Comparison of ENCODE assay signal across 14 cellular contexts in genomic region chr12:132329036-132329738, GRCh38. TPM values are rescaled to one million over a fixed set of nuclear protein-coding genes. Genes with fewer than 3 reads are reported as not detected.
A peak's percentile ranks its signal among the peaks of the same experiment; 100 is the strongest.
DNase-seq lines count a peak whose midpoint lies in the region; ATAC-seq, FAIRE-seq and TF ChIP-seq lines count a peak whose summit lies in the region.
"Had no signal": no experiment of that assay in that cellular context is flagged by ENCODE, and none has a peak within 500 bp of the region (broad histone marks: within the 10 kb centered on the region; RNA-seq: fewer than 3 reads in every experiment).

TSS of gene GALNT9 (minus strand) at chr12:132329589. CDS start at chr12:132329203, 386 bp downstream.

- H3K4me1 ChIP-seq in CD8-positive, alpha-beta T cell (ENCODE audit: insufficient read depth, low read length) = peaks cover 14% of the 10 kb centered on the region
- H3K4me1 ChIP-seq in astrocyte (ENCODE audit: insufficient read depth, low read length) = peaks cover 16% of the 10 kb centered on the region

- H3K27me3 ChIP-seq in CD8-positive, alpha-beta T cell (ENCODE audit: insufficient read depth, low read length) = peaks cover 13% of the 10 kb centered on the region
- peaks cover 17% of the 10 kb centered on the region for H3K27me3 ChIP-seq in astrocyte (ENCODE audit: insufficient read depth, low read length)

- no peak within 1 kb of the TSS for H3K27ac Mint-ChIP-seq in CD8-positive, alpha-beta T cell
- no peak within 1 kb of the TSS for H3K27ac Mint-ChIP-seq in astrocyte (ENCODE audit: unreplicated experiment)
- no peak within 1 kb of the TSS for H3K27ac Mint-ChIP-seq in mesothelial cell of epicardium

- H3K27ac ChIP-seq in CD8-positive, alpha-beta T cell (ENCODE audit: low read depth, low read length) = no peak within 1 kb of the TSS
- no peak within 1 kb of the TSS for H3K27ac ChIP-seq in astrocyte (ENCODE audit: low read depth, low read length)
- H3K27ac ChIP-seq: epithelial cell of prostate had no signal

- CTCF ChIA-PET in CD8-positive, alpha-beta T cell (lab: Charles Lee) = interaction anchor here (1.3 kb wide), 1 partner anchor 199 kb away, joined by 3 read pairs; no protein-coding TSS in a partner anchor

- FAIRE-seq in HTR-8/SVneo (lab: Jason Lieb, UNC) (no peak), astrocyte (lab: Jason Lieb, UNC) (no peak)
- FAIRE-seq: H54 had no signal

- no peaks in the 10 kb centered on the region for H3K9me3 Mint-ChIP-seq in CD8-positive, alpha-beta T cell
- H3K9me3 Mint-ChIP-seq in astrocyte (ENCODE audit: unreplicated experiment) = no peaks in the 10 kb centered on the region
- no peaks in the 10 kb centered on the region for H3K9me3 Mint-ChIP-seq in mesothelial cell of epicardium

- POLR2A ChIA-PET in CD8-positive, alpha-beta T cell (lab: Charles Lee) = no interaction called here

- H3K36me3 Mint-ChIP-seq in CD8-positive, alpha-beta T cell = no peaks in the 10 kb centered on the region
- H3K36me3 Mint-ChIP-seq in astrocyte (ENCODE audit: low read depth, unreplicated experiment) (no peaks in the 10 kb centered on the region), mesothelial cell of epicardium (no peaks in the 10 kb centered on the region)

- H3K4me1 Mint-ChIP-seq in CD8-positive, alpha-beta T cell (ENCODE audit: low read depth) = peaks cover 17% of the 10 kb centered on the region
- H3K4me1 Mint-ChIP-seq in astrocyte (ENCODE audit: low read depth, unreplicated experiment) (peaks cover 20% of the 10 kb centered on the region), mesothelial cell of epicardium (peaks cover 4% of the 10 kb centered on the region)

- intact Hi-C loops in CD8-positive, alpha-beta T cell (cut with DNase I, micrococcal nuclease) = no loop called here

- H3K36me3 ChIP-seq in CD8-positive, alpha-beta T cell (ENCODE audit: insufficient read depth, low read length) = no peaks in the 10 kb centered on the region
- no peaks in the 10 kb centered on the region for H3K36me3 ChIP-seq in astrocyte (ENCODE audit: insufficient read depth, low read length)
- H3K36me3 ChIP-seq: adrenal gland had no signal

- H2AFZ ChIP-seq in astrocyte (ENCODE audit: low read depth, low read length) = no peak within 1 kb of the TSS

- H3K79me2 ChIP-seq in astrocyte (ENCODE audit: insufficient read depth, low read length) = no peaks in the 10 kb centered on the region

- H4K20me1 ChIP-seq in astrocyte (ENCODE audit: insufficient read depth, low read length) = no peaks in the 10 kb centered on the region

- no peak for TF ChIP-seq CTCF in CD8-positive, alpha-beta T cell (IDR thresholded peaks at IDR 0.05)
- TF ChIP-seq CTCF in astrocyte (IDR thresholded peaks at IDR 0.05; ENCODE audit: insufficient read depth, low read depth, low read length) (no peak), mesothelial cell of epicardium (IDR thresholded peaks at IDR 0.05; ENCODE audit: unreplicated experiment) (no peak)

- H3K4me2 ChIP-seq in astrocyte (ENCODE audit: low read length) = peak within 1 kb of the TSS; percentile 78

- no peak within 1 kb of the TSS for H3K4me3 ChIP-seq in CD8-positive, alpha-beta T cell (ENCODE audit: low read depth, low read length)
- no peak within 1 kb of the TSS for H3K4me3 ChIP-seq in astrocyte (ENCODE audit: insufficient read depth, low read depth, low read length)

- peak in 1 of 7 experiments; percentile 17 for DNase-seq in CD8-positive, alpha-beta T cell
- DNase-seq in HTR-8/SVneo (ENCODE audit: insufficient read length, low spot score) (peak; percentile 29), astrocyte (ENCODE audit: low read depth) (no peak), mesothelial cell of epicardium (ENCODE audit: low spot score in 2 of 2, unreplicated experiment in 2 of 2) (peak; percentile 51 to 75), NCI-H1694 treated with DMSO at 0.1 percent for 48 hours (lab: John Stamatoyannopoulos, UW) (no peak), kidney glomerular epithelial cell (lab: John Stamatoyannopoulos, UW) (no peak), SIG-M5 treated with dmso at 0.1 percent for 504 hours (lab: John Stamatoyannopoulos, UW; ENCODE audit: unreplicated experiment) (no peak), DMS79 treated with DMSO at 0.1 percent for 48 hours (lab: John Stamatoyannopoulos, UW) (no peak)
- DNase-seq: activated CD4-positive, CD25-positive, alpha-beta regulatory T cell treated with anti-CD3 and anti-CD28 coated beads, Interleukin-2, amount 50 U/mL, for 72 hours; NCI-H1092 had no signal

- H3K27me3 Mint-ChIP-seq in CD8-positive, alpha-beta T cell (ENCODE audit: low read depth) = peaks cover 42% of the 10 kb centered on the region
- peaks cover 40% of the 10 kb centered on the region for H3K27me3 Mint-ChIP-seq in astrocyte (ENCODE audit: low read depth, unreplicated experiment)
- H3K27me3 Mint-ChIP-seq in mesothelial cell of epicardium (ENCODE audit: low read depth) = peaks cover 84% of the 10 kb centered on the region

- no peaks in the 10 kb centered on the region for H3K9me3 ChIP-seq in CD8-positive, alpha-beta T cell (ENCODE audit: low read length)
- no peaks in the 10 kb centered on the region for H3K9me3 ChIP-seq in astrocyte (ENCODE audit: insufficient read depth, low read depth, low read length)
- H3K9me3 ChIP-seq: adrenal gland had no signal

- no peak within 1 kb of the TSS for H3K9ac ChIP-seq in astrocyte (ENCODE audit: low read length)

- peak; percentile 62 for ATAC-seq in CD8-positive, alpha-beta T cell

- H3K4me3 Mint-ChIP-seq in CD8-positive, alpha-beta T cell = no peak within 1 kb of the TSS
- H3K4me3 Mint-ChIP-seq in astrocyte (ENCODE audit: unreplicated experiment) = peak within 1 kb of the TSS; percentile 69
- H3K4me3 Mint-ChIP-seq in mesothelial cell of epicardium = peak within 1 kb of the TSS; percentile 2

RNA-seq across cellular contexts. Expression of gene GALNT9, which starts in this region (rescaled TPM):
- total RNA-seq in CD8-positive, alpha-beta T cell = not detected
- total RNA-seq in astrocyte = 2.1 and 2.7 TPM in 2 replicates
- total RNA-seq in mesothelial cell of epicardium = 3.5 to 4.8 TPM (median 3.7 TPM) in 3 replicates
- total RNA-seq: RPMI7951 had no signal

Comparison
In these comparisons a context has a peak if more than half of its experiments do, and no peak if none do; other contexts are left out.
1. Peak in ATAC-seq in CD8-positive, alpha-beta T cell; RNA of the gene not detected or under 1 TPM.
2. DNase-seq: peak in HTR-8/SVneo (single experiment) and mesothelial cell of epicardium (2 of 2); none in astrocyte (single experiment), NCI-H1694 treated with DMSO at 0.1 percent for 48 hours (single experiment), kidney glomerular epithelial cell (single experiment), SIG-M5 treated with dmso at 0.1 percent for 504 hours (single experiment) and DMS79 treated with DMSO at 0.1 percent for 48 hours (single experiment).